ENCODE assay signal across 11 cellular contexts in the genomic region with DNA sequence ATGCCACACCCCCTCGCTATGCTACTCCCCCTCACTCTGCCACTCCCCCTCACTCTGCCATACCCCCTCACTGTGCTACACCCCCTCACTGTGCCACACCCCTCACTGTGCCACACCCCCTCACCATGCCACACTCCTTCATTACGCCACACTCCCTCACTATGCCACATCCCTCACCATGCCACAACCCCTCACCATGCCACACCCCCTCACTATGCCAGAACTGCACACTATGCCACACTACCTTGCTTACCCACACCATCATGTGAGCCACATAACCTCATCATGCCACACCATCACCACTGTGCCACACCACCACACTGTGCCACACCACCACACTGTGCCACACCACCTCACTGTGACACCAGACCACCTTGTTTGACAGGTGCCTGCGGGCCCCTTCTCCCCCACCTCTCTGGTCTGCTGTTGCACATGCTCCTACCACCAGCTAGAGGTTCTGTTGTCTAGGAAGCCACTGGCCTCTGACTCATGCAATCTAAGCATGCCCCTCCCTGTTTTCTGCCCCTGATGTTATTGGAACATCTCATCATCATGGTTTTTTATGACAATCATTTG. TPM values are rescaled to one million over a fixed set of nuclear protein-coding genes. Genes with fewer than 3 reads are reported as not detected.
A peak's percentile ranks its signal among the peaks of the same experiment; 100 is the strongest.
DNase-seq lines count a peak whose midpoint lies in the region; ATAC-seq and TF ChIP-seq lines count a peak whose summit lies in the region.
"Had no signal": no experiment of that assay in that cellular context is flagged by ENCODE, and none has a peak within 500 bp of the region (broad histone marks: within the 10 kb centered on the region; RNA-seq: fewer than 3 reads in every experiment).

No MANE protein-coding gene starts in this region.

- no peaks in the 10 kb centered on the region for H3K9me3 ChIP-seq in upper lobe of right lung
- H3K9me3 ChIP-seq in testis = no peaks in the 10 kb centered on the region

- TF ChIP-seq CTCF in upper lobe of right lung (IDR thresholded peaks at IDR 0.05) (no peak), testis (IDR thresholded peaks at IDR 0.05) (no peak)

- no peak overlapping the region for H3K4me3 ChIP-seq in upper lobe of right lung
- H3K4me3 ChIP-seq in testis = no peak overlapping the region

- peaks cover 0 to 1% of the 10 kb centered on the region in 2 donors for H3K36me3 Mint-ChIP-seq in activated T-cell treated with anti-CD3 and anti-CD28 coated beads, Interleukin-2, amount 50 U/mL, for 72 hours (ENCODE audit: insufficient read depth in 2 of 2)
- peaks cover 0 to 3% (median 3%) of the 10 kb centered on the region in 3 donors for H3K36me3 Mint-ChIP-seq in immature natural killer cell

- peak overlapping the region; percentile 13 for H3K27ac Mint-ChIP-seq in activated T-cell treated with anti-CD3 and anti-CD28 coated beads, Interleukin-2, amount 50 U/mL, for 72 hours
- H3K27ac Mint-ChIP-seq in immature natural killer cell = peak overlapping the region; percentile 72 to 92 (median 90)

- H3K27me3 ChIP-seq in upper lobe of right lung (no peaks in the 10 kb centered on the region), testis (no peaks in the 10 kb centered on the region)

- H3K36me3 ChIP-seq in upper lobe of right lung (no peaks in the 10 kb centered on the region), testis (ENCODE audit: low read depth, missing control alignments) (no peaks in the 10 kb centered on the region)

- H3K4me1 ChIP-seq in upper lobe of right lung (no peaks in the 10 kb centered on the region), testis (no peaks in the 10 kb centered on the region)

- H3K4me3 Mint-ChIP-seq in activated T-cell treated with anti-CD3 and anti-CD28 coated beads, Interleukin-2, amount 50 U/mL, for 72 hours = peak overlapping the region; percentile 11 to 21
- H3K4me3 Mint-ChIP-seq in immature natural killer cell = peak overlapping the region; percentile 63 to 79 (median 70)

- intact Hi-C loops in upper lobe of right lung (cut with DNase I) = no loop called here
- intact Hi-C loops in testis (cut with DNase I; ENCODE audit: low total_unique reads) = no loop called here

- H3K9me3 Mint-ChIP-seq in activated T-cell treated with anti-CD3 and anti-CD28 coated beads, Interleukin-2, amount 50 U/mL, for 72 hours = peaks cover 0 to 2% of the 10 kb centered on the region in 2 donors
- no peaks in the 10 kb centered on the region for H3K9me3 Mint-ChIP-seq in immature natural killer cell

- ATAC-seq in activated T-cell treated with anti-CD3 and anti-CD28 coated beads, Interleukin-2, amount 50 U/mL, for 72 hours (replicated peaks in 1 of 2) = peak; percentile 72 to 74
- ATAC-seq in upper lobe of right lung (peak; percentile 61), HG03097 (IDR thresholded peaks at IDR 0.05; ENCODE audit: low FRiP score, unreplicated experiment) (no peak)

- peak; percentile 51 for DNase-seq in stimulated activated CD4-positive, alpha-beta T cell treated with anti-CD3 and anti-CD28 coated beads, Interleukin-1b, Interleukin-23, amount 100 ng/mL, for 48 hours
- DNase-seq in stimulated activated CD4-positive, alpha-beta T cell treated with anti-CD3 and anti-CD28 coated beads, Interleukin-12 subunit alpha, Interleukin-12 subunit beta, amount 100 ng/mL, for 4 hours = no peak
- peak; percentile 44 to 73 for DNase-seq in activated T-cell treated with anti-CD3 and anti-CD28 coated beads, Interleukin-2, amount 50 U/mL, for 72 hours
- DNase-seq in immature natural killer cell = peak; percentile 67 to 81 (median 75)
- DNase-seq in upper lobe of right lung = no peak
- no peak for DNase-seq in testis
- no peak for DNase-seq in HT-29 (ENCODE audit: low spot score)
- DNase-seq: activated CD4-positive, CD25-positive, alpha-beta regulatory T cell; NCI-H446 treated with DMSO at 0.1 percent for 48 hours had no signal

- no peaks in the 10 kb centered on the region for H3K27me3 Mint-ChIP-seq in activated T-cell treated with anti-CD3 and anti-CD28 coated beads, Interleukin-2, amount 50 U/mL, for 72 hours (ENCODE audit: low read depth)
- peaks cover 0 to 11% (median 9%) of the 10 kb centered on the region in 3 donors for H3K27me3 Mint-ChIP-seq in immature natural killer cell (ENCODE audit: low read depth in 3 of 3)

- no peak for TF ChIP-seq POLR2A in testis (IDR thresholded peaks at IDR 0.05)

- H3K27ac ChIP-seq in upper lobe of right lung (no peak overlapping the region), testis (no peak overlapping the region)
- H3K27ac ChIP-seq: epithelial cell of prostate had no signal

- WGBS in testis, 2 donors = 90 to 93% methylated on average over 3 of the region's 3 CpGs

- H3K4me1 Mint-ChIP-seq in activated T-cell treated with anti-CD3 and anti-CD28 coated beads, Interleukin-2, amount 50 U/mL, for 72 hours (ENCODE audit: low read depth) = peaks cover 85% of the 10 kb centered on the region
- peaks cover 76 to 85% of the 10 kb centered on the region in 2 donors for H3K4me1 Mint-ChIP-seq in immature natural killer cell

RNA-seq across cellular contexts. Expression of a gene that starts 22.0 kb away (rescaled TPM):
- total RNA-seq in activated T-cell treated with anti-CD3 and anti-CD28 coated beads, Interleukin-2, amount 50 U/mL, for 72 hours = not detected
- polyA plus RNA-seq in immature natural killer cell = under 1 TPM in 1 of 3 donors, not detected in 2; 0.19 TPM
- total RNA-seq in upper lobe of right lung = 0.09 TPM
- total RNA-seq in testis = under 1 TPM; 0.12 to 0.16 TPM
- 0.09 TPM for polyA plus RNA-seq in testis (ENCODE audit: insufficient read depth, low read depth, low replicate concordance)
- not detected in 2 replicates for total RNA-seq in HT-29 (2014; rRNA removed; shearing (Covaris generic))

Comparison
In these comparisons a context has a peak if more than half of its experiments do, and no peak if none do; other contexts are left out.
1. DNase-seq: peak in stimulated activated CD4-positive, alpha-beta T cell treated with anti-CD3 and anti-CD28 coated beads, Interleukin-1b, Interleukin-23, amount 100 ng/mL, for 48 hours (single experiment), activated T-cell treated with anti-CD3 and anti-CD28 coated beads, Interleukin-2, amount 50 U/mL, for 72 hours (2 of 2) and immature natural killer cell (3 of 3); none in stimulated activated CD4-positive, alpha-beta T cell treated with anti-CD3 and anti-CD28 coated beads, Interleukin-12 subunit alpha, Interleukin-12 subunit beta, amount 100 ng/mL, for 4 hours (single experiment), upper lobe of right lung (single experiment), testis (single experiment) and HT-29 (single experiment).